ENCODE assay signal across 8 cellular contexts in the genomic region with DNA sequence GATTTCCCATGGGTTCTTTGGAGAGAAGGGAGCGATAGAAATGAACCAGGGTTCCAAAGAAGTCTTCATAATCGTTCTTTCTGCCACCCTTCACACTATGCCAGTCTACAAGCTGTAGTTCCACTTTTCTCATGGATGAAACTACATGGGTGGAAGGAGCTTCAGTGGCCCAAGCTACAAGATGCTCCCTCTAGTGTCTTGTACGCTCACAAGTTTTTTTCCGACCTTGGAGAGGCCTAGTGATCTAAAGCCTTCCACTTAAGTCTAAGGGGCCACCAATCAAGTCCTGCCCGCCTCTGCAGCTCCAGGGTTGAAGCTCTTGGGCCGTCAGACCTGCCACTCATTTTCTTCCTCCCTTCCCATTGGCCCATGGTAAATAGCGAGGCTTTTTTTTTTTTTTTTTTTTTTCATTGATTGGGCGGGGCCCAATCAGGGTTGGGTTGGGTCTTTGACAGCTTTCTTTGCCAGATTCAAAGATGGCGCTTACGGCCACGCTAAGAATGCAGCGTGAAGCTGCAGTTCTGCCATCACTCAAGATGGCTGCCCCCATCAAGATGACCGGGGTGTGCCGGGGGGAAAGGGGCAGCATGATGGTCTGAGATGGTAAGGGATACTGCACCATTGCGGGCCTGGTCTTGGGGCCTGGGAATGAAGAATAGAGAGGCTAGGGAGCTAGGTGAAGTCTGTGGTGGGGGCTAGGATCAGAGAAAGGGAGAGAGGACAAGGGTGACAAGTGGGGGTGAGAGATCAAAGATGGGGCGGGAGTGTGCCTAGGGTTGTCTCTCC. TPM values are rescaled to one million over a fixed set of nuclear protein-coding genes. Genes with fewer than 3 reads are reported as not detected.
DNase-seq lines count a peak whose midpoint lies in the region; ATAC-seq and TF ChIP-seq lines count a peak whose summit lies in the region.

A gene (plus strand): TSS at position 527 of the 786 bp plus-strand sequence. CDS start 430 bp downstream, outside the sequence.

- H3K4me3 ChIP-seq in DND-41 (ENCODE audit: low read depth in 1 of 2, low read length in 2 of 2): peak within 1 kb of the TSS; percentile 72 to 89
- peak within 1 kb of the TSS; percentile 71 to 90 (median 80) for H3K4me3 ChIP-seq in esophagus muscularis mucosa
- H3K4me3 ChIP-seq in muscle layer of duodenum (ENCODE audit: low read depth in 1 of 2, low read length in 2 of 2): peak within 1 kb of the TSS; percentile 75 to 94

- H3K9ac ChIP-seq in DND-41 (ENCODE audit: low read depth, low read length): peak within 1 kb of the TSS; percentile 70

- H3K4me1 Mint-ChIP-seq in activated T-cell treated with anti-CD3 and anti-CD28 coated beads, Interleukin-2, amount 50 U/mL, for 4 hours (ENCODE audit: low read depth): peaks cover 33% of the 10 kb centered on the region

- DNase-seq in DND-41: peak; percentile 95
- DNase-seq in KG1 (lab: John Stamatoyannopoulos, UW): peak; percentile 95
- DNase-seq in activated T-cell treated with anti-CD3 and anti-CD28 coated beads, Interleukin-2, amount 50 U/mL, for 4 hours: peak; percentile 83
- DNase-seq in esophagus muscularis mucosa (ENCODE audit: extremely low spot score): peak; percentile 97
- peak; percentile 85 to 89 for DNase-seq in stimulated activated CD8-positive, alpha-beta memory T cell treated with anti-CD3 and anti-CD28 coated beads, Interleukin-7, amount 100 ng/mL, for 4 hours (ENCODE audit: low read depth in 2 of 2)

- no peaks in the 10 kb centered on the region for H3K9me3 Mint-ChIP-seq in activated T-cell treated with anti-CD3 and anti-CD28 coated beads, Interleukin-2, amount 50 U/mL, for 4 hours

- H3K36me3 Mint-ChIP-seq in activated T-cell treated with anti-CD3 and anti-CD28 coated beads, Interleukin-2, amount 50 U/mL, for 4 hours (ENCODE audit: insufficient read depth): peaks cover 7% of the 10 kb centered on the region

- peak within 1 kb of the TSS; percentile 93 for H3K4me2 ChIP-seq in DND-41 (ENCODE audit: insufficient read depth, low read length)

- TF ChIP-seq POLR2A in esophagus muscularis mucosa (IDR thresholded peaks at IDR 0.05; ENCODE audit: low read depth): no peak

- no peaks in the 10 kb centered on the region for H3K9me3 ChIP-seq in DND-41 (ENCODE audit: insufficient read depth, low read length, severe bottlenecking)
- H3K9me3 ChIP-seq in esophagus muscularis mucosa: no peaks in the 10 kb centered on the region
- no peaks in the 10 kb centered on the region for H3K9me3 ChIP-seq in muscle layer of duodenum (ENCODE audit: control insufficient read depth in 1 of 2, low read length in 2 of 2)

- WGBS in esophagus muscularis mucosa: 7% methylated on average over 16 of the region's 16 CpGs

- H3K4me1 ChIP-seq in DND-41 (ENCODE audit: insufficient read depth, low read length) (peaks cover 27% of the 10 kb centered on the region), esophagus muscularis mucosa (peaks cover 26 to 30% (median 27%) of the 10 kb centered on the region in 4 donors), muscle layer of duodenum (ENCODE audit: control insufficient read depth in 1 of 2, insufficient read depth in 2 of 2, low read length in 2 of 2) (peaks cover 16 to 25% of the 10 kb centered on the region in 2 donors)

- peaks cover 24% of the 10 kb centered on the region for H3K36me3 ChIP-seq in DND-41 (ENCODE audit: insufficient read depth, low read length)
- peaks cover 20 to 33% (median 28%) of the 10 kb centered on the region in 4 donors for H3K36me3 ChIP-seq in esophagus muscularis mucosa
- H3K36me3 ChIP-seq in muscle layer of duodenum (ENCODE audit: control insufficient read depth in 1 of 2, insufficient read depth in 2 of 2, low read length in 2 of 2): peaks cover 23 to 25% of the 10 kb centered on the region in 2 donors

- peak within 1 kb of the TSS; percentile 100 for H3K4me3 Mint-ChIP-seq in activated T-cell treated with anti-CD3 and anti-CD28 coated beads, Interleukin-2, amount 50 U/mL, for 4 hours

- peaks cover 13% of the 10 kb centered on the region for H3K79me2 ChIP-seq in DND-41 (ENCODE audit: insufficient read depth, low read length)

- H3K27me3 Mint-ChIP-seq in activated T-cell treated with anti-CD3 and anti-CD28 coated beads, Interleukin-2, amount 50 U/mL, for 4 hours (ENCODE audit: low read depth): peaks cover 1% of the 10 kb centered on the region

- H3K27me3 ChIP-seq in DND-41 (ENCODE audit: insufficient read depth, low read length, poor library complexity) (no peaks in the 10 kb centered on the region), esophagus muscularis mucosa (no peaks in the 10 kb centered on the region), muscle layer of duodenum (ENCODE audit: low read depth, low read length) (no peaks in the 10 kb centered on the region)

- peak; percentile 93 for ATAC-seq in DND-41 (ENCODE audit: insufficient read depth, low read depth)
- peak; percentile 93 for ATAC-seq in GM21723 (IDR thresholded peaks at IDR 0.05; ENCODE audit: unreplicated experiment)
- ATAC-seq in activated T-cell treated with anti-CD3 and anti-CD28 coated beads, Interleukin-2, amount 50 U/mL, for 4 hours: peak; percentile 95 to 97

- H2AFZ ChIP-seq in DND-41 (ENCODE audit: low read depth, low read length): peak within 1 kb of the TSS; percentile 98

- peak; percentile 82 for TF ChIP-seq CTCF in DND-41 (IDR thresholded peaks at IDR 0.05; ENCODE audit: borderline replicate concordance, extremely low read depth, low read length, poor library complexity, severe bottlenecking)
- TF ChIP-seq CTCF in esophagus muscularis mucosa (IDR thresholded peaks at IDR 0.05): peak; percentile 46 to 64 (median 59)

- H3K27ac ChIP-seq in DND-41 (ENCODE audit: low read length) (peak within 1 kb of the TSS; percentile 88), esophagus muscularis mucosa (replicated peaks in 1 of 4) (peak within 1 kb of the TSS; percentile 80 to 88 (median 82)), muscle layer of duodenum (ENCODE audit: low read length) (peak within 1 kb of the TSS; percentile 84)

- intact Hi-C loops in esophagus muscularis mucosa (cut with DNase I): loop anchor here (2.0 to 5.0 kb wide), 3 partner anchors 65 to 157 kb away; a partner anchor contains a TSS

- TF ChIP-seq EP300 in esophagus muscularis mucosa (IDR thresholded peaks at IDR 0.05): no peak

- 0 out of 2 replicates have a peak, but pooled peaks cover under 1% of the 10 kb centered on the region for H4K20me1 ChIP-seq in DND-41 (ENCODE audit: insufficient read depth, low read length)

TF ChIP-seq in PFSK-1, 5 proteins besides CTCF, POLR2A, EP300 and RAD21:
- TF ChIP-seq POLR2AphosphoS5 (IDR thresholded peaks at IDR 0.05; ENCODE audit: low read depth, low read length) (no peak; the same call in 1 of the 2 replicates), TAF1 (IDR thresholded peaks at IDR 0.05; ENCODE audit: borderline replicate concordance, insufficient read depth, low read length) (peak; percentile 94)
- TF ChIP-seq, protein P1, sequence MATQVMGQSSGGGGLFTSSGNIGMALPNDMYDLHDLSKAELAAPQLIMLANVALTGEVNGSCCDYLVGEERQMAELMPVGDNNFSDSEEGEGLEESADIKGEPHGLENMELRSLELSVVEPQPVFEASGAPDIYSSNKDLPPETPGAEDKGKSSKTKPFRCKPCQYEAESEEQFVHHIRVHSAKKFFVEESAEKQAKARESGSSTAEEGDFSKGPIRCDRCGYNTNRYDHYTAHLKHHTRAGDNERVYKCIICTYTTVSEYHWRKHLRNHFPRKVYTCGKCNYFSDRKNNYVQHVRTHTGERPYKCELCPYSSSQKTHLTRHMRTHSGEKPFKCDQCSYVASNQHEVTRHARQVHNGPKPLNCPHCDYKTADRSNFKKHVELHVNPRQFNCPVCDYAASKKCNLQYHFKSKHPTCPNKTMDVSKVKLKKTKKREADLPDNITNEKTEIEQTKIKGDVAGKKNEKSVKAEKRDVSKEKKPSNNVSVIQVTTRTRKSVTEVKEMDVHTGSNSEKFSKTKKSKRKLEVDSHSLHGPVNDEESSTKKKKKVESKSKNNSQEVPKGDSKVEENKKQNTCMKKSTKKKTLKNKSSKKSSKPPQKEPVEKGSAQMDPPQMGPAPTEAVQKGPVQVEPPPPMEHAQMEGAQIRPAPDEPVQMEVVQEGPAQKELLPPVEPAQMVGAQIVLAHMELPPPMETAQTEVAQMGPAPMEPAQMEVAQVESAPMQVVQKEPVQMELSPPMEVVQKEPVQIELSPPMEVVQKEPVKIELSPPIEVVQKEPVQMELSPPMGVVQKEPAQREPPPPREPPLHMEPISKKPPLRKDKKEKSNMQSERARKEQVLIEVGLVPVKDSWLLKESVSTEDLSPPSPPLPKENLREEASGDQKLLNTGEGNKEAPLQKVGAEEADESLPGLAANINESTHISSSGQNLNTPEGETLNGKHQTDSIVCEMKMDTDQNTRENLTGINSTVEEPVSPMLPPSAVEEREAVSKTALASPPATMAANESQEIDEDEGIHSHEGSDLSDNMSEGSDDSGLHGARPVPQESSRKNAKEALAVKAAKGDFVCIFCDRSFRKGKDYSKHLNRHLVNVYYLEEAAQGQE (IDR thresholded peaks at IDR 0.05; ENCODE audit: insufficient read depth in 1 of 2, low read depth in 2 of 2, low read length in 2 of 2): peak in 1 of 2 experiments; percentile 26; a peak in 1 of 4 replicates

RNA-seq across cellular contexts. Expression of the gene that starts here (rescaled TPM):
- 14.7 TPM for polyA plus RNA-seq in PFSK-1 (2012; ENCODE audit: insufficient read length, low read depth)
- total RNA-seq in activated T-cell treated with anti-CD3 and anti-CD28 coated beads, Interleukin-2, amount 50 U/mL, for 4 hours: 10 to 100 TPM; 23.8 to 29.8 (median 25.5) TPM
- 10 to 100 TPM in 3 of 4 donors, 1 to 10 TPM in 1; 9.1 to 24.1 (median 16.3) TPM for total RNA-seq in esophagus muscularis mucosa

Comparison
In these comparisons a context has a peak if more than half of its experiments do, and no peak if none do; other contexts are left out.
1. Peak in every context shown above with its lines: DNase-seq, ATAC-seq, H3K4me3 ChIP-seq and H3K27ac ChIP-seq.